ENCODE assay signal across 23 cellular contexts in the genomic region with DNA sequence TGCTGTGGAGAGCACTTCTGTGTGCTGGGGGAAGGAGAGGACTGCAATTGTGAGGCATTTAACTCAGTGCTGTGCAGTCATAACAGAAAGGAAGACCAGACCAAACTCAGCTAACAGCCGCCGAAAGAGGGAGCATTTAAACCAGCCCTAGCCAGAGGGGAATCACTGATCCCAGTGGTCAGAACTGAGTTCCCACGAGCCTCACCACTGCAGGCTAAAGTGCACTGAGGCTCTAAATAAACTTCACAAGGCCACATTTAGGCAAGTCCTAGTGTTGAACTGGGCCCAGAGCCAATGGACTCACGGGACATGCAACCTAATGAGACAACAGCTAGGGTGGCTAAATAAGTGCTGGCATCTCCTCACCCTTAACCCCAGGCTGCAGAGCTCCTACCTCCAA. TPM values are rescaled to one million over a fixed set of nuclear protein-coding genes. Genes with fewer than 3 reads are reported as not detected.
"Had no signal": no experiment of that assay in that cellular context is flagged by ENCODE, and none has a peak within 500 bp of the region (broad histone marks: within the 10 kb centered on the region; RNA-seq: fewer than 3 reads in every experiment).

No MANE protein-coding gene starts in this region.

- H3K79me2 ChIP-seq: parathyroid adenoma had no signal

- ATAC-seq: activated CD8-positive, alpha-beta memory T cell treated with anti-CD3 and anti-CD28 coated beads, Interleukin-2, amount 10 ng/mL, durations not matched to agents 7 days and 5 days; gastroesophageal sphincter had no signal

- FAIRE-seq: astrocyte, bronchial epithelial cell had no signal

- H3K4me3 ChIP-seq: dorsolateral prefrontal cortex, gastroesophageal sphincter, lung, skin epidermis, transverse colon had no signal

- DNase-seq: activated CD4-positive, alpha-beta T cell treated with anti-CD3 and anti-CD28 coated beads, Interleukin-2, amount 50 U/mL, for 48 hours; activated CD4-positive, CD25-positive, alpha-beta regulatory T cell treated with anti-CD3 and anti-CD28 coated beads, Interleukin-2, amount 50 U/mL, for 72 hours; activated CD8-positive, alpha-beta memory T cell treated with anti-CD3 and anti-CD28 coated beads, Interleukin-2, amount 10 ng/mL, durations not matched to agents 7 days and 5 days; activated effector memory CD4-positive, alpha-beta T cell treated with Interleukin-2 at 50 U/mL for 16 hours; activated naive CD4-positive, alpha-beta T cell treated with anti-CD3 and anti-CD28 coated beads, Interleukin-2, amount 50 U/mL, for 16 hours; activated T-cell treated with anti-CD3 and anti-CD28 coated beads, Interleukin-2, amount 50 U/mL, for 1 hour; dorsolateral prefrontal cortex; erythroblast; kidney glomerular epithelial cell; naive B cell; stimulated activated CD4-positive, alpha-beta T cell treated with anti-CD3 and anti-CD28 coated beads, Interleukin-15, amount 100 ng/mL, for 24 hours; stimulated activated CD4-positive, alpha-beta T cell treated with anti-CD3 and anti-CD28 coated beads, Interleukin-4, amount 100 ng/mL, for 1 hour; stimulated activated naive CD4-positive, alpha-beta T cell; T-helper 9 cell; transverse colon had no signal

- H3K9me3 ChIP-seq: gastroesophageal sphincter, transverse colon had no signal

- H3K4me1 ChIP-seq: gastroesophageal sphincter, parathyroid adenoma, transverse colon had no signal

- H2AFZ ChIP-seq: parathyroid adenoma had no signal

- H3K9ac ChIP-seq: parathyroid adenoma had no signal

- H3K27me3 ChIP-seq: gastroesophageal sphincter, transverse colon had no signal

- H3K36me3 ChIP-seq: gastroesophageal sphincter, transverse colon had no signal

- H3K27ac ChIP-seq: dorsolateral prefrontal cortex, gastroesophageal sphincter, parathyroid adenoma, skin epidermis, transverse colon had no signal

RNA-seq across cellular contexts. Expression of a gene that starts 20.4 kb away (rescaled TPM):
- total RNA-seq: activated CD8-positive, alpha-beta memory T cell treated with anti-CD3 and anti-CD28 coated beads, Interleukin-2, amount 10 ng/mL, durations not matched to agents 7 days and 5 days; bronchial epithelial cell; gastroesophageal sphincter; lung; subcutaneous adipose tissue had no signal
- polyA plus RNA-seq: adipose tissue, lung had no signal
